ENCODE assay signal across 27 cellular contexts in genomic region chr18:6284761-6285160, GRCh38.
"Had no signal": no experiment of that assay in that cellular context is flagged by ENCODE, and none has a peak within 500 bp of the region (broad histone marks: within the 10 kb centered on the region; RNA-seq: fewer than 3 reads in every experiment).

No MANE protein-coding gene starts in this region.

- H3K4me3 ChIP-seq: heart left ventricle, left ventricle myocardium inferior, lung, ovary, prostate gland, right lobe of liver, skin epidermis, stomach, thyroid gland, uterus had no signal

- FAIRE-seq: islet of Langerhans had no signal

- DNase-seq: glutamatergic neuron; heart left ventricle; hypothalamus; immature natural killer cell; left ventricle myocardium inferior; mesendoderm; naive B cell; occipital lobe; ovary; posterior cingulate gyrus; retina; right lobe of liver; stimulated activated CD4-positive, alpha-beta T cell treated with anti-CD3 and anti-CD28 coated beads, Interleukin-4, amount 100 ng/mL, for 24 hours; stimulated activated naive CD8-positive, alpha-beta T cell treated with anti-CD3 and anti-CD28 coated beads, Interleukin-15, Interleukin-2, amounts not matched to agents 100 U/mL and 50 U/mL, for 24 hours; stomach; testis; thyroid gland; uterus had no signal

- H3K27me3 Mint-ChIP-seq: naive B cell; natural killer cell treated with Interleukin-12 subunit alpha and Interleukin-12 subunit beta and Interleukin-15 and Interleukin-18, amount 100 ng/mL, for 72 hours; stimulated activated memory B cell treated with anti-CD40 and anti-IgM and Interleukin-4, amounts not matched to agents 10 μg/mL and 1 μg/mL and 100 μg/mL, for 72 hours had no signal

- H3K27me3 ChIP-seq: heart left ventricle, neutrophil, ovary, right lobe of liver, stomach, testis, thyroid gland, uterus had no signal

- H3K9me3 Mint-ChIP-seq: immature natural killer cell; mesothelial cell of epicardium; naive B cell; natural killer cell treated with Interleukin-12 subunit alpha and Interleukin-12 subunit beta and Interleukin-15 and Interleukin-18, amount 100 ng/mL, for 72 hours; neural crest cell had no signal

- H3K27ac ChIP-seq: heart left ventricle, left ventricle myocardium inferior, neutrophil, ovary, prostate gland, right lobe of liver, skin epidermis, stomach, testis, thyroid gland, uterus had no signal

- ATAC-seq: natural killer cell treated with Interleukin-12 subunit alpha and Interleukin-12 subunit beta and Interleukin-15 and Interleukin-18, amount 100 ng/mL, for 72 hours; right lobe of liver; stimulated activated memory B cell treated with anti-CD40 and anti-IgM and Interleukin-4, amounts not matched to agents 10 μg/mL and 1 μg/mL and 100 μg/mL, for 72 hours; stimulated activated naive CD8-positive, alpha-beta T cell treated with anti-CD3 and anti-CD28 coated beads, Interleukin-15, Interleukin-2, amounts not matched to agents 100 U/mL and 50 U/mL, for 24 hours had no signal

- H3K36me3 ChIP-seq: heart left ventricle, left ventricle myocardium inferior, neutrophil, ovary, prostate gland, right lobe of liver, thyroid gland, uterus had no signal

- H3K9me3 ChIP-seq: heart left ventricle, left ventricle myocardium inferior, neutrophil, ovary, prostate gland, right lobe of liver, stomach, testis, thyroid gland, uterus had no signal

- H3K4me1 ChIP-seq: left ventricle myocardium inferior, prostate gland, uterus had no signal

- H3K27ac Mint-ChIP-seq: mesothelial cell of epicardium; stimulated activated memory B cell treated with anti-CD40 and anti-IgM and Interleukin-4, amounts not matched to agents 10 μg/mL and 1 μg/mL and 100 μg/mL, for 72 hours had no signal

- H3K4me3 Mint-ChIP-seq: immature natural killer cell; mesothelial cell of epicardium; naive B cell; natural killer cell treated with Interleukin-12 subunit alpha and Interleukin-12 subunit beta and Interleukin-15 and Interleukin-18, amount 100 ng/mL, for 72 hours; neural crest cell; stimulated activated memory B cell treated with anti-CD40 and anti-IgM and Interleukin-4, amounts not matched to agents 10 μg/mL and 1 μg/mL and 100 μg/mL, for 72 hours had no signal

- H3K4me1 Mint-ChIP-seq: stimulated activated memory B cell treated with anti-CD40 and anti-IgM and Interleukin-4, amounts not matched to agents 10 μg/mL and 1 μg/mL and 100 μg/mL, for 72 hours had no signal
